ENCODE assay signal across 12 cellular contexts in the genomic region with DNA sequence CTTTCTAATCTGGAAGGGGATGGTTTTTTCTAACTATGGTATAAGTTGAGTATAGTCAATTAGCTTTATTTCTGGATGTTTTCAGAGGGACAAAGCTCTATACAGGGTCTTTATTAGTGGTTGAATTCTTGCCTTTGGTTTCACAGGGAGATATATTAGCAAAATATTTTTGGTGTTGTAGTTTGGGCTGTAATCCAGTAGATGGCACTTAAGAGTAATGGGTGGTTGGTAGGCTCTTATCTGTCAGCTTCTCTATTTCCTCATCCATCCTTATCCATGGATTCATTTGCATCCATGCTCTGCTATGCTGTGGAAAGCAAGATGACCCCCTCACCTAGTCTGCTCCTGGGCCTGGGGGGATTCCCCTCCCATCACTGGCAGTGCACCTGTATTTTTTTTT.
DNase-seq lines count a peak whose midpoint lies in the region; ATAC-seq and TF ChIP-seq lines count a peak whose summit lies in the region.
"Had no signal": no experiment of that assay in that cellular context is flagged by ENCODE, and none has a peak within 500 bp of the region (broad histone marks: within the 10 kb centered on the region; RNA-seq: fewer than 3 reads in every experiment).

No MANE protein-coding gene starts in this region.

- ATAC-seq in RWPE2 (ENCODE audit: low read depth): no peak
- no peak for ATAC-seq in activated T-helper 17 cell treated with anti-CD3 and anti-CD28 coated beads, Interleukin-2, amount 50 U/mL, for 72 hours (replicated peaks)
- no peak for ATAC-seq in stimulated activated effector memory CD8-positive, alpha-beta T cell treated with anti-CD3 and anti-CD28 coated beads, Interleukin-12 subunit alpha, Interleukin-12 subunit beta, amount 100 ng/mL, for 72 hours
- ATAC-seq: heart left ventricle; stimulated activated memory B cell treated with anti-CD40 and anti-IgM and Interleukin-4, amounts not matched to agents 10 μg/mL and 1 μg/mL and 100 μg/mL, for 72 hours had no signal

- in situ Hi-C loops in GM13976 (cut with MboI; ENCODE audit: low sequenced_read_pairs, unreplicated experiment): no loop called here

- H3K4me3 Mint-ChIP-seq in activated T-helper 17 cell treated with anti-CD3 and anti-CD28 coated beads, Interleukin-2, amount 50 U/mL, for 72 hours: no peak overlapping the region
- no peak overlapping the region for H3K4me3 Mint-ChIP-seq in stimulated activated effector memory CD8-positive, alpha-beta T cell treated with anti-CD3 and anti-CD28 coated beads, Interleukin-12 subunit alpha, Interleukin-12 subunit beta, amount 100 ng/mL, for 72 hours
- H3K4me3 Mint-ChIP-seq: activated naive CD4-positive, alpha-beta T cell treated with anti-CD3 and anti-CD28 coated beads, Interleukin-2, amount 10 ng/mL, durations not matched to agents 7 days and 5 days; stimulated activated memory B cell treated with anti-CD40 and anti-IgM and Interleukin-4, amounts not matched to agents 10 μg/mL and 1 μg/mL and 100 μg/mL, for 72 hours had no signal

- TF ChIP-seq EP300 in Ishikawa (IDR thresholded peaks at IDR 0.05; ENCODE audit: borderline replicate concordance): no peak

- H3K27ac ChIP-seq in RWPE2 (ENCODE audit: poor library complexity, severe bottlenecking): no peak overlapping the region
- H3K27ac ChIP-seq in liver (ENCODE audit: low read depth in 1 of 2, low read length in 2 of 2): no peak overlapping the region
- H3K27ac ChIP-seq: heart left ventricle, SK-N-MC had no signal

- peak; percentile 1 for DNase-seq in GM13976 (ENCODE audit: low spot score)
- no peak for DNase-seq in RWPE2 (ENCODE audit: low spot score)
- DNase-seq in stimulated activated effector memory CD8-positive, alpha-beta T cell treated with anti-CD3 and anti-CD28 coated beads, Interleukin-12 subunit alpha, Interleukin-12 subunit beta, amount 100 ng/mL, for 72 hours (ENCODE audit: low spot score in 2 of 2): no peak
- DNase-seq in NCI-H524 treated with DMSO at 0.1 percent for 48 hours (lab: John Stamatoyannopoulos, UW): no peak
- no peak for DNase-seq in superior temporal gyrus (ENCODE audit: extremely low spot score)
- DNase-seq: activated naive CD4-positive, alpha-beta T cell treated with anti-CD3 and anti-CD28 coated beads, Interleukin-2, amount 10 ng/mL, durations not matched to agents 7 days and 5 days; heart left ventricle had no signal

- peak; percentile 64 for TF ChIP-seq RAD21 in Ishikawa (IDR thresholded peaks at IDR 0.05; ENCODE audit: low read depth)
- peak; percentile 64 to 73 for TF ChIP-seq RAD21 in liver (IDR thresholded peaks at IDR 0.05)

- no peak overlapping the region for H3K9ac ChIP-seq in liver (ENCODE audit: low read depth in 1 of 2, low read length in 2 of 2)

- no peaks in the 10 kb centered on the region for H3K27me3 Mint-ChIP-seq in activated T-helper 17 cell treated with anti-CD3 and anti-CD28 coated beads, Interleukin-2, amount 50 U/mL, for 72 hours
- H3K27me3 Mint-ChIP-seq: activated naive CD4-positive, alpha-beta T cell treated with anti-CD3 and anti-CD28 coated beads, Interleukin-2, amount 10 ng/mL, durations not matched to agents 7 days and 5 days; stimulated activated memory B cell treated with anti-CD40 and anti-IgM and Interleukin-4, amounts not matched to agents 10 μg/mL and 1 μg/mL and 100 μg/mL, for 72 hours had no signal

- H3K27me3 ChIP-seq in RWPE2 (ENCODE audit: insufficient read depth, poor library complexity, severe bottlenecking): no peaks in the 10 kb centered on the region
- H3K27me3 ChIP-seq in liver (ENCODE audit: control insufficient read depth in 4 of 4, insufficient read depth in 4 of 4, low read length in 3 of 4): no peaks in the 10 kb centered on the region
- H3K27me3 ChIP-seq: heart left ventricle had no signal

- no peaks in the 10 kb centered on the region for H3K36me3 Mint-ChIP-seq in activated T-helper 17 cell treated with anti-CD3 and anti-CD28 coated beads, Interleukin-2, amount 50 U/mL, for 72 hours (ENCODE audit: low read depth)
- H3K36me3 Mint-ChIP-seq in stimulated activated effector memory CD8-positive, alpha-beta T cell treated with anti-CD3 and anti-CD28 coated beads, Interleukin-12 subunit alpha, Interleukin-12 subunit beta, amount 100 ng/mL, for 72 hours: no peaks in the 10 kb centered on the region
- H3K36me3 Mint-ChIP-seq: activated naive CD4-positive, alpha-beta T cell treated with anti-CD3 and anti-CD28 coated beads, Interleukin-2, amount 10 ng/mL, durations not matched to agents 7 days and 5 days; stimulated activated memory B cell treated with anti-CD40 and anti-IgM and Interleukin-4, amounts not matched to agents 10 μg/mL and 1 μg/mL and 100 μg/mL, for 72 hours had no signal

- H3K9me3 ChIP-seq in RWPE2 (ENCODE audit: severe bottlenecking) (no peaks in the 10 kb centered on the region), liver (ENCODE audit: control insufficient read depth in 4 of 4, low read length in 3 of 4) (peaks cover 0 to 9% (median 3%) of the 10 kb centered on the region in 4 donors)

- H3K4me3 ChIP-seq in RWPE2 (ENCODE audit: severe bottlenecking) (no peak overlapping the region), liver (ENCODE audit: low read depth in 1 of 3, low read length in 3 of 3) (no peak overlapping the region)
- H3K4me3 ChIP-seq: heart left ventricle, SK-N-MC had no signal

- H3K4me1 ChIP-seq in RWPE2 (ENCODE audit: insufficient read depth, poor library complexity, severe bottlenecking) (no peaks in the 10 kb centered on the region), liver (ENCODE audit: control insufficient read depth in 4 of 4, insufficient read depth in 4 of 4, low read length in 3 of 4) (no peaks in the 10 kb centered on the region)
- H3K4me1 ChIP-seq: heart left ventricle had no signal

- H3K4me1 Mint-ChIP-seq in activated T-helper 17 cell treated with anti-CD3 and anti-CD28 coated beads, Interleukin-2, amount 50 U/mL, for 72 hours: no peaks in the 10 kb centered on the region
- no peaks in the 10 kb centered on the region for H3K4me1 Mint-ChIP-seq in stimulated activated effector memory CD8-positive, alpha-beta T cell treated with anti-CD3 and anti-CD28 coated beads, Interleukin-12 subunit alpha, Interleukin-12 subunit beta, amount 100 ng/mL, for 72 hours
- H3K4me1 Mint-ChIP-seq: activated naive CD4-positive, alpha-beta T cell treated with anti-CD3 and anti-CD28 coated beads, Interleukin-2, amount 10 ng/mL, durations not matched to agents 7 days and 5 days; stimulated activated memory B cell treated with anti-CD40 and anti-IgM and Interleukin-4, amounts not matched to agents 10 μg/mL and 1 μg/mL and 100 μg/mL, for 72 hours had no signal

- peak; percentile 28 for TF ChIP-seq CTCF in GM13976 (IDR thresholded peaks at IDR 0.05; ENCODE audit: borderline replicate concordance, control extremely low read depth, extremely low read depth, insufficient read depth, missing control alignments)
- TF ChIP-seq CTCF in RWPE2 (IDR thresholded peaks at IDR 0.05; ENCODE audit: poor library complexity, severe bottlenecking): peak; percentile 24
- TF ChIP-seq CTCF in liver (IDR thresholded peaks at IDR 0.05; ENCODE audit: low read depth, low read length, missing input control): peak; percentile 41

- H3K36me3 ChIP-seq in RWPE2 (ENCODE audit: low read depth) (no peaks in the 10 kb centered on the region), liver (ENCODE audit: control insufficient read depth in 4 of 4, insufficient read depth in 3 of 4, low read depth in 1 of 4, low read length in 3 of 4) (no peaks in the 10 kb centered on the region)
- H3K36me3 ChIP-seq: heart left ventricle had no signal

- H3K9me3 Mint-ChIP-seq in activated T-helper 17 cell treated with anti-CD3 and anti-CD28 coated beads, Interleukin-2, amount 50 U/mL, for 72 hours: peaks cover 13% of the 10 kb centered on the region
- H3K9me3 Mint-ChIP-seq in stimulated activated effector memory CD8-positive, alpha-beta T cell treated with anti-CD3 and anti-CD28 coated beads, Interleukin-12 subunit alpha, Interleukin-12 subunit beta, amount 100 ng/mL, for 72 hours: peaks cover 18% of the 10 kb centered on the region

- no peak overlapping the region for H3K27ac Mint-ChIP-seq in activated T-helper 17 cell treated with anti-CD3 and anti-CD28 coated beads, Interleukin-2, amount 50 U/mL, for 72 hours
- no peak overlapping the region for H3K27ac Mint-ChIP-seq in stimulated activated effector memory CD8-positive, alpha-beta T cell treated with anti-CD3 and anti-CD28 coated beads, Interleukin-12 subunit alpha, Interleukin-12 subunit beta, amount 100 ng/mL, for 72 hours
- H3K27ac Mint-ChIP-seq: activated naive CD4-positive, alpha-beta T cell treated with anti-CD3 and anti-CD28 coated beads, Interleukin-2, amount 10 ng/mL, durations not matched to agents 7 days and 5 days; stimulated activated memory B cell treated with anti-CD40 and anti-IgM and Interleukin-4, amounts not matched to agents 10 μg/mL and 1 μg/mL and 100 μg/mL, for 72 hours had no signal

TF ChIP-seq in Ishikawa, 13 proteins besides CTCF, POLR2A, EP300 and RAD21 (continues in another document):
- TF ChIP-seq NFIC (IDR thresholded peaks at IDR 0.05): no peak
- TF ChIP-seq FOXM1 (IDR thresholded peaks at IDR 0.05; ENCODE audit: borderline replicate concordance, low read depth): no peak
- TF ChIP-seq, protein P1, sequence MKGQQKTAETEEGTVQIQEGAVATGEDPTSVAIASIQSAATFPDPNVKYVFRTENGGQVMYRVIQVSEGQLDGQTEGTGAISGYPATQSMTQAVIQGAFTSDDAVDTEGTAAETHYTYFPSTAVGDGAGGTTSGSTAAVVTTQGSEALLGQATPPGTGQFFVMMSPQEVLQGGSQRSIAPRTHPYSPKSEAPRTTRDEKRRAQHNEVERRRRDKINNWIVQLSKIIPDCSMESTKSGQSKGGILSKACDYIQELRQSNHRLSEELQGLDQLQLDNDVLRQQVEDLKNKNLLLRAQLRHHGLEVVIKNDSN (IDR thresholded peaks at IDR 0.05): no peak

TF ChIP-seq in liver, 16 proteins besides CTCF, POLR2A, EP300 and RAD21 (continues in another document):
- TF ChIP-seq TAF1 (conservative IDR thresholded peaks at IDR 0.05): no peak
- no peak for TF ChIP-seq HNF4G (IDR thresholded peaks at IDR 0.05)
- TF ChIP-seq, protein P2, sequence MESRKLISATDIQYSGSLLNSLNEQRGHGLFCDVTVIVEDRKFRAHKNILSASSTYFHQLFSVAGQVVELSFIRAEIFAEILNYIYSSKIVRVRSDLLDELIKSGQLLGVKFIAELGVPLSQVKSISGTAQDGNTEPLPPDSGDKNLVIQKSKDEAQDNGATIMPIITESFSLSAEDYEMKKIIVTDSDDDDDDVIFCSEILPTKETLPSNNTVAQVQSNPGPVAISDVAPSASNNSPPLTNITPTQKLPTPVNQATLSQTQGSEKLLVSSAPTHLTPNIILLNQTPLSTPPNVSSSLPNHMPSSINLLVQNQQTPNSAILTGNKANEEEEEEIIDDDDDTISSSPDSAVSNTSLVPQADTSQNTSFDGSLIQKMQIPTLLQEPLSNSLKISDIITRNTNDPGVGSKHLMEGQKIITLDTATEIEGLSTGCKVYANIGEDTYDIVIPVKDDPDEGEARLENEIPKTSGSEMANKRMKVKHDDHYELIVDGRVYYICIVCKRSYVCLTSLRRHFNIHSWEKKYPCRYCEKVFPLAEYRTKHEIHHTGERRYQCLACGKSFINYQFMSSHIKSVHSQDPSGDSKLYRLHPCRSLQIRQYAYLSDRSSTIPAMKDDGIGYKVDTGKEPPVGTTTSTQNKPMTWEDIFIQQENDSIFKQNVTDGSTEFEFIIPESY (IDR thresholded peaks at IDR 0.05): no peak
- TF ChIP-seq FOXA2 (IDR thresholded peaks at IDR 0.05): no peak
- TF ChIP-seq NR2F2 (IDR thresholded peaks at IDR 0.05): no peak
- no peak for TF ChIP-seq YY1 (IDR thresholded peaks at IDR 0.05)
